In genomic region chr1:109490029-109490933, GRCh38 we compare ENCODE assay signal across 8 cellular contexts. TPM values are rescaled to one million over a fixed set of nuclear protein-coding genes. Genes with fewer than 3 reads are reported as not detected.
A peak's percentile ranks its signal among the peaks of the same experiment; 100 is the strongest.
DNase-seq lines count a peak whose midpoint lies in the region; ATAC-seq and TF ChIP-seq lines count a peak whose summit lies in the region.

No MANE protein-coding gene starts in this region.

- no peak overlapping the region for H3K9ac ChIP-seq in GM23248

- H3F3A ChIP-seq in GM23248 (ENCODE audit: insufficient read depth) = no peaks in the 10 kb centered on the region

- TF ChIP-seq CTCF in BJ (IDR thresholded peaks at IDR 0.05; ENCODE audit: insufficient read depth, low read depth, low read length) (peak; percentile 91), dorsolateral prefrontal cortex (IDR thresholded peaks at IDR 0.05 in 54 of 56, conservative IDR thresholded peaks at IDR 0.05 in 2 of 56; ENCODE audit: low read depth in 1 of 56, partially characterized antibody in 56 of 56) (peak; percentile 48 to 93 (median 86))

- DNase-seq in BJ (ENCODE audit: low read depth) (no peak), GM23248 (peak; percentile 78), NCI-H526 (lab: John Stamatoyannopoulos, UW) (peak; percentile 46 to 71), dorsolateral prefrontal cortex (peak in 9 of 10 donors; percentile 47 to 83 (median 77)), medulla oblongata (ENCODE audit: extremely low spot score) (peak; percentile 84)
- peak; percentile 46 to 61 for DNase-seq in activated CD4-positive, alpha-beta T cell treated with anti-CD3 and anti-CD28 coated beads, Interleukin-2, amount 50 U/mL, for 24 hours (ENCODE audit: low read depth in 1 of 2, low spot score in 1 of 2)

- no peak overlapping the region for H3K27ac Mint-ChIP-seq in stimulated activated memory B cell treated with anti-CD40 and anti-IgM and Interleukin-4, amounts not matched to agents 10 μg/mL and 1 μg/mL and 100 μg/mL, for 72 hours

- CTCF ChIA-PET in BJ (lab: Yijun Ruan, JAX) = interaction anchor here (0.6 to 32.2 kb wide), 26 partner anchors 10 to 291 kb away, joined by 3 to 1371 read pairs (median 4); partner anchors contain the start of genes GNAI3, GPR61 and PSMA5

- H3K79me2 ChIP-seq in GM23248 (ENCODE audit: insufficient read depth) = peaks cover 12% of the 10 kb centered on the region

- 60 to 63% methylated on average over 11 of the region's 11 CpGs for WGBS in GM23248 (ENCODE audit: low coverage in 1 of 2, low lambda C conversion rate in 2 of 2, missing lambda C conversion rate in 2 of 2), 2 experiments

- H3K36me3 ChIP-seq in BJ (ENCODE audit: control insufficient read depth, insufficient read depth, low read length) = peaks cover 41% of the 10 kb centered on the region
- no peaks in the 10 kb centered on the region for H3K36me3 ChIP-seq in GM23248 (ENCODE audit: low read depth)

- intact Hi-C loops in dorsolateral prefrontal cortex (cut with DNase I) = loop anchor here (1.0 to 10.0 kb wide), 2 partner anchors 42 to 275 kb away; partner anchors contain the start of gene SARS1 (in 1 of the 2)

- in situ Hi-C loops in GM23248 (cut with MboI) = loop anchor here (5.0 kb wide), 1 partner anchor 42 kb away; no protein-coding TSS in a partner anchor

- no peaks in the 10 kb centered on the region for H4K20me1 ChIP-seq in GM23248 (ENCODE audit: insufficient read depth)

- H3K27me3 ChIP-seq in BJ (ENCODE audit: control insufficient read depth, insufficient read depth, low read length) (no peaks in the 10 kb centered on the region), GM23248 (replicated peaks; ENCODE audit: insufficient read depth) (no peaks in the 10 kb centered on the region), dorsolateral prefrontal cortex (no peaks in the 10 kb centered on the region)

- no peak overlapping the region for H3K4me3 ChIP-seq in BJ (ENCODE audit: low read depth, low read length)
- no peak overlapping the region for H3K4me3 ChIP-seq in GM23248
- H3K4me3 ChIP-seq in dorsolateral prefrontal cortex = no peak overlapping the region

- no peaks in the 10 kb centered on the region for H3K9me3 ChIP-seq in GM23248 (ENCODE audit: low read depth)

- no peaks in the 10 kb centered on the region for H3K9me3 Mint-ChIP-seq in stimulated activated memory B cell treated with anti-CD40 and anti-IgM and Interleukin-4, amounts not matched to agents 10 μg/mL and 1 μg/mL and 100 μg/mL, for 72 hours

- H3K4me1 ChIP-seq in GM23248 (ENCODE audit: insufficient read depth) = peaks cover 5% of the 10 kb centered on the region

- H3K27me3 Mint-ChIP-seq in stimulated activated memory B cell treated with anti-CD40 and anti-IgM and Interleukin-4, amounts not matched to agents 10 μg/mL and 1 μg/mL and 100 μg/mL, for 72 hours = no peaks in the 10 kb centered on the region

- H3K4me2 ChIP-seq in GM23248 (ENCODE audit: unreplicated experiment) = no peak overlapping the region

- POLR2A ChIA-PET in BJ (lab: Charles Lee) = no interaction called here

- H2AFZ ChIP-seq in GM23248 = no peak overlapping the region

- H3K4me3 Mint-ChIP-seq in stimulated activated memory B cell treated with anti-CD40 and anti-IgM and Interleukin-4, amounts not matched to agents 10 μg/mL and 1 μg/mL and 100 μg/mL, for 72 hours = no peak overlapping the region

- peaks cover 24% of the 10 kb centered on the region for H3K4me1 Mint-ChIP-seq in stimulated activated memory B cell treated with anti-CD40 and anti-IgM and Interleukin-4, amounts not matched to agents 10 μg/mL and 1 μg/mL and 100 μg/mL, for 72 hours

- ATAC-seq in stimulated activated memory B cell treated with anti-CD40 and anti-IgM and Interleukin-4, amounts not matched to agents 10 μg/mL and 1 μg/mL and 100 μg/mL, for 72 hours = peak; percentile 55
- ATAC-seq in GM21576 (IDR thresholded peaks at IDR 0.05; ENCODE audit: unreplicated experiment) = no peak

- H3K36me3 Mint-ChIP-seq in stimulated activated memory B cell treated with anti-CD40 and anti-IgM and Interleukin-4, amounts not matched to agents 10 μg/mL and 1 μg/mL and 100 μg/mL, for 72 hours = peaks cover 28% of the 10 kb centered on the region

- no peaks in the 10 kb centered on the region for H3K9me2 ChIP-seq in GM23248 (ENCODE audit: insufficient read depth)

- no peak overlapping the region for H3K27ac ChIP-seq in GM23248
- peak overlapping the region in 19 of 59 donors; percentile 3 to 93 (median 53) for H3K27ac ChIP-seq in dorsolateral prefrontal cortex

RNA-seq across cellular contexts. Expression of gene CYB561D1, which starts 3.6 kb away (rescaled TPM):
- polyA plus RNA-seq in BJ (2011; rRNA removed) (8.2 and 10.8 TPM in 2 replicates), GM23248 (2016; fragmentation: Nextera tagmentation; extraction: Ambion mirVana) (5.5 and 5.9 TPM in 2 replicates)
- 9.3 and 14.3 TPM in 2 replicates for polyA minus RNA-seq in BJ (2011; rRNA and poly(A)+ RNA removed)
- 9.5 and 9.6 TPM in 2 replicates for total RNA-seq in GM23248 (2014; rRNA removed; shearing (Covaris generic))
- total RNA-seq in dorsolateral prefrontal cortex = 10 to 100 TPM in 117 of 120 experiments, 1 to 10 TPM in 3; 9.4 to 21.7 (median 14.9) TPM

RNA-seq across cellular contexts. Expression of gene ATXN7L2, which starts 6.6 kb away (rescaled TPM):
- polyA plus RNA-seq in BJ (2011; rRNA removed) (5.7 and 8.7 TPM in 2 replicates), GM23248 (2016; fragmentation: Nextera tagmentation; extraction: Ambion mirVana) (3.0 and 3.3 TPM in 2 replicates)
- polyA minus RNA-seq in BJ (2011; rRNA and poly(A)+ RNA removed) = 6.1 and 7.6 TPM in 2 replicates
- 2.1 and 5.3 TPM in 2 replicates for total RNA-seq in GM23248 (2014; rRNA removed; shearing (Covaris generic))
- total RNA-seq in dorsolateral prefrontal cortex = 10 to 100 TPM in 105 of 120 experiments, 1 to 10 TPM in 15; 6.6 to 31.7 (median 13.9) TPM

RNA-seq across cellular contexts. Expression of gene AMIGO1, which starts 19.2 kb away (rescaled TPM):
- polyA plus RNA-seq in BJ (2011; rRNA removed) (2.9 and 3.4 TPM in 2 replicates), GM23248 (2016; fragmentation: Nextera tagmentation; extraction: Ambion mirVana) (1.3 and 1.7 TPM in 2 replicates)
- 1.8 and 3.6 TPM in 2 replicates for polyA minus RNA-seq in BJ (2011; rRNA and poly(A)+ RNA removed)
- total RNA-seq in GM23248 (2014; rRNA removed; shearing (Covaris generic)) = 2.7 and 2.8 TPM in 2 replicates
- total RNA-seq in dorsolateral prefrontal cortex = 10 to 100 TPM; 18.0 to 60.3 (median 44.1) TPM

RNA-seq across cellular contexts. Expression of gene SYPL2, which starts 23.9 kb away (rescaled TPM):
- polyA plus RNA-seq in BJ (2011; rRNA removed) (58.8 and 73.1 TPM in 2 replicates), GM23248 (2016; fragmentation: Nextera tagmentation; extraction: Ambion mirVana) (0.38 and 0.60 TPM in 2 replicates)
- polyA minus RNA-seq in BJ (2011; rRNA and poly(A)+ RNA removed) = 27.8 and 31.3 TPM in 2 replicates
- 0.11 and 0.13 TPM in 2 replicates for total RNA-seq in GM23248 (2014; rRNA removed; shearing (Covaris generic))
- total RNA-seq in dorsolateral prefrontal cortex = 1 to 10 TPM in 90 of 120 experiments, under 1 TPM in 30; 0.36 to 6.8 (median 1.4) TPM

RNA-seq across cellular contexts. Expression of gene GPR61, which starts 49.4 kb away (rescaled TPM):
- polyA plus RNA-seq in BJ (2011; rRNA removed) (not detected in 2 replicates), GM23248 (2016; fragmentation: Nextera tagmentation; extraction: Ambion mirVana) (not detected in 2 replicates)
- not detected in 2 replicates for polyA minus RNA-seq in BJ (2011; rRNA and poly(A)+ RNA removed)
- total RNA-seq in GM23248 (2014; rRNA removed; shearing (Covaris generic)) = not detected in 2 replicates
- 10 to 100 TPM in 119 of 120 experiments, 1 to 10 TPM in 1; 8.5 to 48.4 (median 29.2) TPM for total RNA-seq in dorsolateral prefrontal cortex
